ENCODE assay signal across 10 cellular contexts in the genomic region with DNA sequence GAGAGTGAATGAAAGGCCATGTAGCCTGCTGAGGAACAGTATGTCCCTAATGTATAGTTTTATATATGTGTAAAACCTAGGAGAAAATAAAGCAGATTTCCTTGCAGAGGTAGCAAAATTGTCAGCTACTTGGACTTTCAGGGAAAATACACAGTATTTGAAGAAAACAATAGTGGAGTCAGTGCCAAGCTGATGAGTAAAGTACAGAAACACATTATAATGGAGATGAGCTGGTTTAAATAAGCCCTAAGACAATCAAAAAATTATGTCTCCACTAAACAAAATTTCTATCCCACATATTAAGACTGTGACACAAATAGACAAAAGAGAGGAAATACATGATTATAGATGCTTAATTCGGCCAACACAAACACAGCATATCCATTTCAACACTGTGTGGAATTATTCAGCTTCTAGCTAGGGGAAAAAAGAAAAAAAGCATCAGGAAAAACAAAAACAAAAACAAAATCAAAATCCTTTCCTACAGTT.
A peak's percentile ranks its signal among the peaks of the same experiment; 100 is the strongest.
DNase-seq lines count a peak whose midpoint lies in the region; ATAC-seq, FAIRE-seq and TF ChIP-seq lines count a peak whose summit lies in the region.
"Had no signal": no experiment of that assay in that cellular context is flagged by ENCODE, and none has a peak within 500 bp of the region (broad histone marks: within the 10 kb centered on the region; RNA-seq: fewer than 3 reads in every experiment).

No MANE protein-coding gene starts in this region.

- TF ChIP-seq EP300 in HepG2 (IDR thresholded peaks at IDR 0.05; ENCODE audit: low read depth in 2 of 2, low read length in 2 of 2): no peak
- TF ChIP-seq EP300 in HepG2 (CRISPR knock-in tag; IDR thresholded peaks at IDR 0.05; ENCODE audit: borderline replicate concordance): no peak

- CTCF ChIA-PET in activated CD8-positive, alpha-beta T cell treated with anti-CD3 and anti-CD28 coated beads, Interleukin-2, amount 10 ng/mL, durations not matched to agents 7 days and 5 days (lab: Charles Lee): interaction anchor here (0.8 to 1.3 kb wide), 6 partner anchors 9 to 76 kb away, joined by 3 to 8 read pairs (median 4); a partner anchor contains a TSS
- CTCF ChIA-PET in HepG2 (lab: Yijun Ruan, JAX; ENCODE audit: low intra/inter-chr PET ratio, low total read pairs): no interaction called here

- H3K4me2 ChIP-seq in HepG2 (ENCODE audit: low read depth, low read length): no peak overlapping the region

- TF ChIP-seq CTCF in heart left ventricle (IDR thresholded peaks at IDR 0.05): no peak
- TF ChIP-seq CTCF in left lung (IDR thresholded peaks at IDR 0.05): no peak
- TF ChIP-seq CTCF in upper lobe of right lung (IDR thresholded peaks at IDR 0.05): no peak
- no peak for TF ChIP-seq CTCF in HepG2 (CRISPR knock-in tag; IDR thresholded peaks at IDR 0.05)

- no peaks in the 10 kb centered on the region for H3K9me3 ChIP-seq in heart left ventricle
- no peaks in the 10 kb centered on the region for H3K9me3 ChIP-seq in left lung
- H3K9me3 ChIP-seq in upper lobe of right lung: no peaks in the 10 kb centered on the region
- H3K9me3 ChIP-seq in HepG2 (ENCODE audit: low read length): no peaks in the 10 kb centered on the region

- peak overlapping the region in 8 of 12 donors; percentile 2 to 71 (median 46) for H3K27ac ChIP-seq in heart left ventricle
- peak overlapping the region; percentile 2 to 53 for H3K27ac ChIP-seq in left lung
- H3K27ac ChIP-seq in upper lobe of right lung: peak overlapping the region; percentile 33
- no peak overlapping the region for H3K27ac ChIP-seq in HepG2 (ENCODE audit: extremely low read length, insufficient read depth, low read length)

- H4K20me1 ChIP-seq in HepG2 (ENCODE audit: insufficient read depth, low read length): no peaks in the 10 kb centered on the region; the same call in 1 of the 2 replicates

- H3K9me3 Mint-ChIP-seq in activated CD8-positive, alpha-beta T cell treated with anti-CD3 and anti-CD28 coated beads, Interleukin-2, amount 10 ng/mL, durations not matched to agents 7 days and 5 days (ENCODE audit: insufficient read depth): no peaks in the 10 kb centered on the region

- in situ Hi-C loops in HepG2 (cut with HindIII; ENCODE audit: extremely low pct_ligation_motif_present, low pct_unique_long_range_greater_than_20kb): no loop called here

- peaks cover 0 to 61% (median 13%) of the 10 kb centered on the region in 12 donors for H3K4me1 ChIP-seq in heart left ventricle
- H3K4me1 ChIP-seq in left lung: peaks cover 20 to 61% of the 10 kb centered on the region in 2 donors
- peaks cover 48% of the 10 kb centered on the region for H3K4me1 ChIP-seq in upper lobe of right lung
- peaks cover 17% of the 10 kb centered on the region for H3K4me1 ChIP-seq in HepG2 (ENCODE audit: insufficient read depth, low read length)

- H3K4me1 Mint-ChIP-seq in activated CD8-positive, alpha-beta T cell treated with anti-CD3 and anti-CD28 coated beads, Interleukin-2, amount 10 ng/mL, durations not matched to agents 7 days and 5 days (ENCODE audit: low read depth): peaks cover 67% of the 10 kb centered on the region

- no TSS peak for BruUV-seq in HepG2 (replicated peaks; lab: Mats Ljungman, UMichigan)

- POLR2A ChIA-PET in activated CD8-positive, alpha-beta T cell treated with anti-CD3 and anti-CD28 coated beads, Interleukin-2, amount 10 ng/mL, durations not matched to agents 7 days and 5 days (lab: Charles Lee): no interaction called here
- POLR2A ChIA-PET in HepG2 (lab: Yijun Ruan, JAX): no interaction called here

- intact Hi-C loops in heart left ventricle (cut with DNase I): loop anchor here in 1 of 10 donors (10.0 kb wide), 1 partner anchor 68 kb away; no protein-coding TSS in a partner anchor
- intact Hi-C loops in Right ventricle myocardium inferior (cut with DNase I): no loop called here
- intact Hi-C loops in left lung (cut with DNase I): no loop called here
- intact Hi-C loops in upper lobe of right lung (cut with DNase I): no loop called here
- intact Hi-C loops in HepG2 (cut with micrococcal nuclease; ENCODE audit: unreplicated experiment): no loop called here

- peak overlapping the region; percentile 87 for H3K27ac Mint-ChIP-seq in activated CD8-positive, alpha-beta T cell treated with anti-CD3 and anti-CD28 coated beads, Interleukin-2, amount 10 ng/mL, durations not matched to agents 7 days and 5 days

- H3K36me3 ChIP-seq in heart left ventricle: peaks cover 0 to 6% (median 0%) of the 10 kb centered on the region in 9 donors
- H3K36me3 ChIP-seq in left lung: peaks cover 0 to 6% of the 10 kb centered on the region in 2 donors
- no peaks in the 10 kb centered on the region for H3K36me3 ChIP-seq in upper lobe of right lung
- peaks cover 0 to 4% of the 10 kb centered on the region in 2 experiments; a peak in 4 of 5 replicates for H3K36me3 ChIP-seq in HepG2 (replicated peaks in 1 of 2; ENCODE audit: control insufficient read depth in 1 of 2, insufficient read depth in 2 of 2, low read length in 2 of 2)

- H3K4me3 Mint-ChIP-seq in activated CD8-positive, alpha-beta T cell treated with anti-CD3 and anti-CD28 coated beads, Interleukin-2, amount 10 ng/mL, durations not matched to agents 7 days and 5 days: peak overlapping the region; percentile 32

- H3K36me3 Mint-ChIP-seq in activated CD8-positive, alpha-beta T cell treated with anti-CD3 and anti-CD28 coated beads, Interleukin-2, amount 10 ng/mL, durations not matched to agents 7 days and 5 days (ENCODE audit: low read depth): peaks cover 51% of the 10 kb centered on the region

- no peak overlapping the region for H3K9ac ChIP-seq in HepG2 (ENCODE audit: insufficient read depth, low read depth, low read length)

- H3K4me3 ChIP-seq in heart left ventricle: peak overlapping the region in 2 of 12 donors; percentile 6 to 11
- H3K4me3 ChIP-seq in left lung: no peak overlapping the region
- no peak overlapping the region for H3K4me3 ChIP-seq in upper lobe of right lung
- H3K4me3 ChIP-seq in HepG2 (replicated peaks in 1 of 3; ENCODE audit: insufficient read depth in 1 of 3, low read depth in 2 of 3, low read length in 3 of 3): no peak overlapping the region

- H3K79me2 ChIP-seq in HepG2 (ENCODE audit: insufficient read depth, low read length): peaks cover 8% of the 10 kb centered on the region

- no peak for FAIRE-seq in HepG2 (lab: Jason Lieb, UNC)

- ATAC-seq in heart left ventricle (no peak), Right ventricle myocardium inferior (no peak), left lung (no peak), upper lobe of right lung (no peak), HG03442 (IDR thresholded peaks at IDR 0.05; ENCODE audit: unreplicated experiment) (no peak), HepG2 (no peak)
- peak; percentile 11 for ATAC-seq in activated CD8-positive, alpha-beta T cell treated with anti-CD3 and anti-CD28 coated beads, Interleukin-2, amount 10 ng/mL, durations not matched to agents 7 days and 5 days

- H3K27me3 ChIP-seq in heart left ventricle: no peaks in the 10 kb centered on the region
- H3K27me3 ChIP-seq in left lung: no peaks in the 10 kb centered on the region
- H3K27me3 ChIP-seq in upper lobe of right lung: no peaks in the 10 kb centered on the region
- no peaks in the 10 kb centered on the region for H3K27me3 ChIP-seq in HepG2 (ENCODE audit: control insufficient read depth in 1 of 2, insufficient read depth in 2 of 2, low read length in 2 of 2)

- TF ChIP-seq RAD21 in HepG2 (CRISPR knock-in tag; IDR thresholded peaks at IDR 0.05): no peak

- TF ChIP-seq POLR2A in heart left ventricle (IDR thresholded peaks at IDR 0.05): no peak
- no peak for TF ChIP-seq POLR2A in HepG2 (IDR thresholded peaks at IDR 0.05; ENCODE audit: insufficient read depth in 1 of 2, low read depth in 2 of 2, low read length in 2 of 2)

- WGBS in heart left ventricle, 4 donors: 39 to 59% (median 46%) methylated on average over 1 of the region's 1 CpG
- 100% methylated on average over 1 of the region's 1 CpG for WGBS in HepG2 (ENCODE audit: low lambda C conversion rate)

- no peak overlapping the region for H2AFZ ChIP-seq in HepG2 (ENCODE audit: low read length)

- DNase-seq in heart left ventricle: no peak
- DNase-seq in Right ventricle myocardium inferior (ENCODE audit: missing footprints): no peak
- no peak for DNase-seq in activated CD8-positive, alpha-beta T cell treated with anti-CD3 and anti-CD28 coated beads, Interleukin-2, amount 10 ng/mL, durations not matched to agents 7 days and 5 days
- DNase-seq in left lung: no peak
- DNase-seq in upper lobe of right lung: no peak
- no peak for DNase-seq in occipital lobe (lab: John Stamatoyannopoulos, UW)
- DNase-seq in HepG2 (ENCODE audit: low spot score): no peak
- DNase-seq: AML-193, foreskin melanocyte had no signal

- no peaks in the 10 kb centered on the region for H3K27me3 Mint-ChIP-seq in activated CD8-positive, alpha-beta T cell treated with anti-CD3 and anti-CD28 coated beads, Interleukin-2, amount 10 ng/mL, durations not matched to agents 7 days and 5 days (ENCODE audit: low read depth)

TF ChIP-seq in HepG2, 621 proteins besides CTCF, POLR2A, EP300 and RAD21 (continues in another document):
- TF ChIP-seq, protein P1, sequence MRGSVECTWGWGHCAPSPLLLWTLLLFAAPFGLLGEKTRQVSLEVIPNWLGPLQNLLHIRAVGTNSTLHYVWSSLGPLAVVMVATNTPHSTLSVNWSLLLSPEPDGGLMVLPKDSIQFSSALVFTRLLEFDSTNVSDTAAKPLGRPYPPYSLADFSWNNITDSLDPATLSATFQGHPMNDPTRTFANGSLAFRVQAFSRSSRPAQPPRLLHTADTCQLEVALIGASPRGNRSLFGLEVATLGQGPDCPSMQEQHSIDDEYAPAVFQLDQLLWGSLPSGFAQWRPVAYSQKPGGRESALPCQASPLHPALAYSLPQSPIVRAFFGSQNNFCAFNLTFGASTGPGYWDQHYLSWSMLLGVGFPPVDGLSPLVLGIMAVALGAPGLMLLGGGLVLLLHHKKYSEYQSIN (CRISPR knock-in tag; IDR thresholded peaks at IDR 0.05; ENCODE audit: borderline replicate concordance): no peak
- TF ChIP-seq ZNF782 (CRISPR knock-in tag; IDR thresholded peaks at IDR 0.05; ENCODE audit: borderline replicate concordance) (no peak), SUZ12 (IDR thresholded peaks at IDR 0.05; ENCODE audit: low read depth, low read length) (no peak), ZNF674 (CRISPR knock-in tag; IDR thresholded peaks at IDR 0.05; ENCODE audit: low read depth) (no peak), ZKSCAN1 (IDR thresholded peaks at IDR 0.05; ENCODE audit: low read length) (no peak), FOXC1 (CRISPR knock-in tag; IDR thresholded peaks at IDR 0.05; ENCODE audit: borderline replicate concordance) (no peak), SP2 (CRISPR knock-in tag; IDR thresholded peaks at IDR 0.05) (no peak), MYC (CRISPR knock-in tag; IDR thresholded peaks at IDR 0.05; ENCODE audit: borderline replicate concordance) (no peak)
- TF ChIP-seq, protein P2, sequence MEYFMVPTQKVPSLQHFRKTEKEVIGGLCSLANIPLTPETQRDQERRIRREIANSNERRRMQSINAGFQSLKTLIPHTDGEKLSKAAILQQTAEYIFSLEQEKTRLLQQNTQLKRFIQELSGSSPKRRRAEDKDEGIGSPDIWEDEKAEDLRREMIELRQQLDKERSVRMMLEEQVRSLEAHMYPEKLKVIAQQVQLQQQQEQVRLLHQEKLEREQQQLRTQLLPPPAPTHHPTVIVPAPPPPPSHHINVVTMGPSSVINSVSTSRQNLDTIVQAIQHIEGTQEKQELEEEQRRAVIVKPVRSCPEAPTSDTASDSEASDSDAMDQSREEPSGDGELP (IDR thresholded peaks at IDR 0.05; ENCODE audit: borderline replicate concordance, low read depth): no peak
